Comparison of ENCODE assay signal across 1 cellular context in genomic region chr1:234781241-234782056, GRCh38.
TF ChIP-seq lines count a peak whose summit lies in the region.

No MANE protein-coding gene starts in this region.

TF ChIP-seq in K562, 482 proteins besides CTCF, POLR2A, EP300 and RAD21 (continued from another document):
- TF ChIP-seq CBX3 (IDR thresholded peaks at IDR 0.05; ENCODE audit: borderline replicate concordance in 1 of 2, low read length in 2 of 2) (peak in 1 of 2 experiments; percentile 52; a peak in 1 of 3 replicates), SMC3 (conservative IDR thresholded peaks at IDR 0.05; ENCODE audit: insufficient read depth, low read depth, low read length) (peak; percentile 44; the same call in 1 of the 2 replicates), HOMEZ (CRISPR knock-in tag; IDR thresholded peaks at IDR 0.05) (peak; percentile 33; the same call in 1 of the 2 replicates), GATA2 (CRISPR knock-in tag; IDR thresholded peaks at IDR 0.05) (no peak), EHMT2 (IDR thresholded peaks at IDR 0.05) (0 out of 2 replicates have a peak, but pooled peaks have one; percentile 18), ELF4 (CRISPR knock-in tag; IDR thresholded peaks at IDR 0.05) (0 out of 2 replicates have a peak, but pooled peaks have one; percentile 46), ZNF133 (CRISPR knock-in tag; IDR thresholded peaks at IDR 0.05) (peak; percentile 85; the same call in 1 of the 2 replicates), E2F3 (CRISPR knock-in tag; IDR thresholded peaks at IDR 0.05) (0 out of 2 replicates have a peak, but pooled peaks have one; percentile 23), FOXP1 (CRISPR knock-in tag; IDR thresholded peaks at IDR 0.05) (0 out of 2 replicates have a peak, but pooled peaks have one; percentile 16), EZH2 (IDR thresholded peaks at IDR 0.05; ENCODE audit: borderline replicate concordance, low read depth, low read length) (0 out of 2 replicates have a peak, but pooled peaks have one; percentile 42), PURB (CRISPR knock-in tag; IDR thresholded peaks at IDR 0.05; ENCODE audit: low read depth) (peak; percentile 90; the same call in 1 of the 2 replicates), JUN (IDR thresholded peaks at IDR 0.05; ENCODE audit: borderline replicate concordance, low read depth, low read length) (peak; percentile 56; the same call in 1 of the 2 replicates), JUN (CRISPR knock-in tag; IDR thresholded peaks at IDR 0.05; ENCODE audit: borderline replicate concordance) (no peak), CTBP1 (IDR thresholded peaks at IDR 0.05; ENCODE audit: borderline replicate concordance) (peak; percentile 14; the same call in 1 of the 2 replicates), ZNF165 (CRISPR knock-in tag; IDR thresholded peaks at IDR 0.05; ENCODE audit: borderline replicate concordance) (peak; percentile 16; the same call in 1 of the 2 replicates), SIN3A (IDR thresholded peaks at IDR 0.05; ENCODE audit: borderline replicate concordance in 2 of 2, control insufficient read depth in 1 of 2, low read depth in 2 of 2, low read length in 2 of 2) (peak in 1 of 2 experiments; percentile 40; a peak in 1 of 4 replicates), CEBPG (CRISPR knock-in tag; IDR thresholded peaks at IDR 0.05) (no peak), CEBPG (tag; conservative IDR thresholded peaks at IDR 0.05 in 1 of 2, IDR thresholded peaks at IDR 0.05 in 1 of 2) (no peak), ZNF668 (CRISPR knock-in tag; IDR thresholded peaks at IDR 0.05) (0 out of 2 replicates have a peak, but pooled peaks have one; percentile 52), ZNF253 (CRISPR knock-in tag; conservative IDR thresholded peaks at IDR 0.05) (no peak), ZBTB17 (CRISPR knock-in tag; IDR thresholded peaks at IDR 0.05) (0 out of 2 replicates have a peak, but pooled peaks have one; percentile 18), TCF15 (CRISPR knock-in tag; IDR thresholded peaks at IDR 0.05) (0 out of 2 replicates have a peak, but pooled peaks have one; percentile 59), ASH1L (IDR thresholded peaks at IDR 0.05; ENCODE audit: borderline replicate concordance, low read depth, partially characterized antibody) (no peak)
